In genomic region chr5:132775439-132776076, GRCh38 we compare ENCODE assay signal across 8 cellular contexts. TPM values are rescaled to one million over a fixed set of nuclear protein-coding genes. Genes with fewer than 3 reads are reported as not detected.
DNase-seq lines count a peak whose midpoint lies in the region; ATAC-seq, FAIRE-seq and TF ChIP-seq lines count a peak whose summit lies in the region.

No MANE protein-coding gene starts in this region.

- peak overlapping the region; percentile 81 to 95 for H3K9ac ChIP-seq in K562 (ENCODE audit: insufficient read depth in 1 of 2, low read depth in 2 of 2, low read length in 2 of 2)

- DNase-seq in activated T-cell treated with anti-CD3 and anti-CD28 coated beads, Interleukin-2, amount 50 U/mL, for 72 hours: no peak
- DNase-seq in activated T-cell treated with anti-CD3 and anti-CD28 coated beads, Interleukin-2, amount 50 U/mL, for 1 hour: no peak
- DNase-seq in K562 (ENCODE audit: extremely low read depth in 1 of 4, low spot score in 3 of 4) (no peak), tibial nerve (ENCODE audit: low spot score in 2 of 2) (no peak), frontal cortex (ENCODE audit: low spot score in 2 of 2) (no peak)
- no peak for DNase-seq in stimulated activated naive CD4-positive, alpha-beta T cell (lab: John Stamatoyannopoulos, UW)

- H3K36me3 ChIP-seq in K562 (ENCODE audit: control insufficient read depth, insufficient read depth, low read length) (peaks cover 34% of the 10 kb centered on the region; the same call in 2 of the 3 replicates), tibial nerve (no peaks in the 10 kb centered on the region)

- TF ChIP-seq EP300 in K562 (IDR thresholded peaks at IDR 0.05; ENCODE audit: low read length) (no peak), tibial nerve (IDR thresholded peaks at IDR 0.05) (no peak)

- H3K4me3 ChIP-seq in K562 (peak overlapping the region; percentile 58), tibial nerve (peak overlapping the region in 2 of 4 donors; percentile 74 to 87)

- WGBS in K562 (ENCODE audit: insufficient coverage, low coverage, missing lambda C conversion rate): 6% methylated on average over 8 of the region's 8 CpGs
- 46 to 50% methylated on average over 8 of the region's 8 CpGs for WGBS in tibial nerve, 2 donors

- H3K27me3 ChIP-seq in K562 (ENCODE audit: control insufficient read depth in 2 of 2, insufficient read depth in 2 of 2, low read length in 2 of 2): no peaks in the 10 kb centered on the region
- no peaks in the 10 kb centered on the region for H3K27me3 ChIP-seq in layer of hippocampus (ENCODE audit: control insufficient read depth, insufficient read depth, low read length)
- no peaks in the 10 kb centered on the region for H3K27me3 ChIP-seq in tibial nerve

- intact Hi-C loops in K562 (cut with micrococcal nuclease): loop anchor here (2.0 kb wide), 1 partner anchor 31 kb away; no protein-coding TSS in a partner anchor

- H3K9me3 Mint-ChIP-seq in activated T-cell treated with anti-CD3 and anti-CD28 coated beads, Interleukin-2, amount 50 U/mL, for 72 hours: no peaks in the 10 kb centered on the region

- H3K4me2 ChIP-seq in K562 (ENCODE audit: insufficient read depth, low read length): peak overlapping the region; percentile 88

- no peak; a peak in 1 of 4 replicates for TF ChIP-seq RAD21 in K562 (CRISPR knock-in tag; conservative IDR thresholded peaks at IDR 0.05 in 1 of 2, IDR thresholded peaks at IDR 0.05 in 1 of 2)

- POLR2A ChIA-PET in K562 (lab: Yijun Ruan, JAX): interaction anchor here (0.6 to 2.9 kb wide), 12 partner anchors 8 to 45 kb away, joined by 3 to 10 read pairs (median 4); partner anchors contain the start of gene KIF3A

- TF ChIP-seq CTCF in K562 (IDR thresholded peaks at IDR 0.05 in 2 of 3, conservative IDR thresholded peaks at IDR 0.05 in 1 of 3; ENCODE audit: insufficient read depth in 2 of 3, low read depth in 1 of 3, low read length in 3 of 3) (no peak), tibial nerve (IDR thresholded peaks at IDR 0.05) (no peak)

- H3K27ac Mint-ChIP-seq in activated T-cell treated with anti-CD3 and anti-CD28 coated beads, Interleukin-2, amount 50 U/mL, for 72 hours: no peak overlapping the region

- H3K9me3 ChIP-seq in K562 (replicated peaks; ENCODE audit: control insufficient read depth, insufficient read depth, low read depth, low read length) (no peaks in the 10 kb centered on the region), tibial nerve (no peaks in the 10 kb centered on the region)

- peaks cover 39% of the 10 kb centered on the region for H3K27me3 Mint-ChIP-seq in activated T-cell treated with anti-CD3 and anti-CD28 coated beads, Interleukin-2, amount 50 U/mL, for 72 hours (ENCODE audit: low read depth)

- CTCF ChIA-PET in K562 (lab: Yijun Ruan, JAX; ENCODE audit: low intra/inter-chr PET ratio): no interaction called here

- H3K4me1 Mint-ChIP-seq in activated T-cell treated with anti-CD3 and anti-CD28 coated beads, Interleukin-2, amount 50 U/mL, for 72 hours (ENCODE audit: low read depth): peaks cover 13% of the 10 kb centered on the region

- peaks cover 45 to 54% of the 10 kb centered on the region in 2 experiments for H3K4me1 ChIP-seq in K562 (replicated peaks in 1 of 2; ENCODE audit: control insufficient read depth in 2 of 2, insufficient read depth in 2 of 2, low read length in 2 of 2)
- peaks cover 0 to 68% (median 12%) of the 10 kb centered on the region in 4 donors for H3K4me1 ChIP-seq in tibial nerve

- ATAC-seq in activated T-cell treated with anti-CD3 and anti-CD28 coated beads, Interleukin-2, amount 50 U/mL, for 72 hours (replicated peaks in 1 of 2): no peak
- ATAC-seq in K562 (no peak), GM21360 (IDR thresholded peaks at IDR 0.05; ENCODE audit: unreplicated experiment) (no peak)

- TF ChIP-seq POLR2A in K562 (conservative IDR thresholded peaks at IDR 0.05) (no peak), tibial nerve (IDR thresholded peaks at IDR 0.05) (no peak)

- H3K9me1 ChIP-seq in K562 (ENCODE audit: control insufficient read depth, insufficient read depth, low read length): no peaks in the 10 kb centered on the region

- peaks cover 0 to 2% of the 10 kb centered on the region in 2 donors for H3K36me3 Mint-ChIP-seq in activated T-cell treated with anti-CD3 and anti-CD28 coated beads, Interleukin-2, amount 50 U/mL, for 72 hours (ENCODE audit: insufficient read depth in 2 of 2)

- peak overlapping the region; percentile 58 to 69 for H3K4me3 Mint-ChIP-seq in activated T-cell treated with anti-CD3 and anti-CD28 coated beads, Interleukin-2, amount 50 U/mL, for 72 hours

- FAIRE-seq in K562 (lab: Jason Lieb, UNC): peak; percentile 67
- FAIRE-seq in frontal cortex (lab: Jason Lieb, UNC): no peak

- TSS peak; percentile 62 for BruUV-seq in K562 (replicated peaks; lab: Mats Ljungman, UMichigan)

- H3K27ac ChIP-seq in K562 (ENCODE audit: extremely low read depth, low read depth, low read length) (peak overlapping the region; percentile 79), layer of hippocampus (ENCODE audit: low read depth, low read length) (peak overlapping the region; percentile 97), tibial nerve (peak overlapping the region in 3 of 4 donors; percentile 80 to 88 (median 86))

- no peak overlapping the region for H2AFZ ChIP-seq in K562 (ENCODE audit: low read depth, low read length)

- in situ Hi-C loops in K562 (cut with MboI): no loop called here

- H4K20me1 ChIP-seq in K562 (replicated peaks; ENCODE audit: control insufficient read depth, insufficient read depth, low read length): peaks cover 2% of the 10 kb centered on the region

- peaks cover 78% of the 10 kb centered on the region for H3K79me2 ChIP-seq in K562 (ENCODE audit: control insufficient read depth, insufficient read depth, low read length)

RNA-seq across cellular contexts. Expression of gene SEPTIN8, which starts 1.5 kb away (rescaled TPM):
- 10 to 100 TPM; 24.7 to 26.4 TPM for total RNA-seq in activated T-cell treated with anti-CD3 and anti-CD28 coated beads, Interleukin-2, amount 50 U/mL, for 72 hours
- total RNA-seq in K562 (2011; cell fraction: chromatin; rRNA removed; ENCODE audit: low replicate concordance): 136 and 205 TPM in 2 replicates
- 103 and 109 TPM in 2 replicates for total RNA-seq in K562 (2011; cell fraction: nucleolus; rRNA removed)
- total RNA-seq in K562 (2011; cell fraction: nucleoplasm; rRNA removed): 115 and 139 TPM in 2 replicates
- total RNA-seq in K562 (2014; rRNA removed) (92.0 and 109 TPM in 2 replicates), K562 (2014; rRNA removed; fragmentation: Illumina TruSeq; extraction: Trizol) (68.2 and 79.3 TPM in 2 replicates), K562 (2015; rRNA removed; fragmentation: Illumina TruSeq; extraction: Trizol) (101 TPM in 2 replicates), K562 (2021) (131 and 137 TPM in 2 replicates), tibial nerve (10 to 100 TPM; 38.5 to 48.3 (median 44.2) TPM), frontal cortex (28.1 TPM)
- polyA plus RNA-seq in K562 (2011; rRNA removed) (121 and 149 TPM in 2 replicates), K562 (2014; fragmentation: Illumina TruSeq; extraction: Trizol) (113 and 142 TPM in 2 replicates), K562 (2014; fragmentation: Nextera tagmentation; extraction: Ambion mirVana) (10 to 100 TPM; 19.3 to 21.0 TPM), K562 (2014; rRNA removed) (129 and 143 TPM in 2 replicates)
- polyA plus RNA-seq in K562 (2011; cell fraction: cytosol; rRNA removed): 72.8 and 87.1 TPM in 2 replicates
- polyA plus RNA-seq in K562 (2011; cell fraction: nucleus; rRNA removed): 578 and 627 TPM in 2 replicates
- 143 and 180 TPM in 2 replicates for polyA plus RNA-seq in K562 (2012)
- polyA minus RNA-seq in K562 (2011; rRNA and poly(A)+ RNA removed): 67.6 and 68.1 TPM in 2 replicates
- polyA minus RNA-seq in K562 (2011; cell fraction: cytosol; rRNA and poly(A)+ RNA removed): 32.1 and 40.2 TPM in 2 replicates
- polyA minus RNA-seq in K562 (2011; cell fraction: nucleus; rRNA and poly(A)+ RNA removed): 85.5 and 131 TPM in 2 replicates

RNA-seq across cellular contexts. Expression of gene CCNI2, which starts 28.3 kb away (rescaled TPM):
- 1 to 10 TPM; 3.4 to 4.6 TPM for total RNA-seq in activated T-cell treated with anti-CD3 and anti-CD28 coated beads, Interleukin-2, amount 50 U/mL, for 72 hours
- not detected in 2 replicates for total RNA-seq in K562 (2011; cell fraction: chromatin; rRNA removed; ENCODE audit: low replicate concordance)
- not detected in 2 replicates for total RNA-seq in K562 (2011; cell fraction: nucleolus; rRNA removed)
- 0.23 TPM in 1 of 2 replicates, not detected in the other for total RNA-seq in K562 (2011; cell fraction: nucleoplasm; rRNA removed)
- 0.05 TPM in 1 of 2 replicates, not detected in the other for total RNA-seq in K562 (2014; rRNA removed)
- total RNA-seq in K562 (2014; rRNA removed; fragmentation: Illumina TruSeq; extraction: Trizol): not detected in 2 replicates
- not detected in 2 replicates for total RNA-seq in K562 (2015; rRNA removed; fragmentation: Illumina TruSeq; extraction: Trizol)
- 0.18 TPM in 1 of 2 replicates, not detected in the other for total RNA-seq in K562 (2021)
- polyA plus RNA-seq in K562 (2011; rRNA removed): 0.05 and 0.06 TPM in 2 replicates
- 0.06 and 0.13 TPM in 2 replicates for polyA plus RNA-seq in K562 (2011; cell fraction: cytosol; rRNA removed)
- 0.36 and 1.1 TPM in 2 replicates for polyA plus RNA-seq in K562 (2011; cell fraction: nucleus; rRNA removed)
- polyA plus RNA-seq in K562 (2012): 1.4 and 11.1 TPM in 2 replicates
- polyA plus RNA-seq in K562 (2014; fragmentation: Illumina TruSeq; extraction: Trizol): 0.06 TPM in 1 of 2 replicates, not detected in the other
- 1 to 10 TPM; 1.6 to 1.7 TPM for polyA plus RNA-seq in K562 (2014; fragmentation: Nextera tagmentation; extraction: Ambion mirVana)
- not detected in 2 replicates for polyA plus RNA-seq in K562 (2014; rRNA removed)
- polyA minus RNA-seq in K562 (2011; rRNA and poly(A)+ RNA removed): not detected in 2 replicates
- polyA minus RNA-seq in K562 (2011; cell fraction: cytosol; rRNA and poly(A)+ RNA removed): not detected in 2 replicates
- 0.54 TPM in 1 of 2 replicates, not detected in the other for polyA minus RNA-seq in K562 (2011; cell fraction: nucleus; rRNA and poly(A)+ RNA removed)
- not detected for total RNA-seq in tibial nerve
- 1.6 TPM for total RNA-seq in frontal cortex

RNA-seq across cellular contexts. Expression of gene SOWAHA, which starts 37.5 kb away (rescaled TPM):
- not detected for total RNA-seq in activated T-cell treated with anti-CD3 and anti-CD28 coated beads, Interleukin-2, amount 50 U/mL, for 72 hours
- total RNA-seq in K562 (2011; cell fraction: chromatin; rRNA removed; ENCODE audit: low replicate concordance): not detected in 2 replicates
- not detected in 2 replicates for total RNA-seq in K562 (2011; cell fraction: nucleolus; rRNA removed)
- total RNA-seq in K562 (2011; cell fraction: nucleoplasm; rRNA removed): not detected in 2 replicates
- total RNA-seq in K562 (2014; rRNA removed): not detected in 2 replicates
- total RNA-seq in K562 (2014; rRNA removed; fragmentation: Illumina TruSeq; extraction: Trizol): not detected in 2 replicates
- total RNA-seq in K562 (2015; rRNA removed; fragmentation: Illumina TruSeq; extraction: Trizol): not detected in 2 replicates
- total RNA-seq in K562 (2021): not detected in 2 replicates
- not detected in 2 replicates for polyA plus RNA-seq in K562 (2011; rRNA removed)
- polyA plus RNA-seq in K562 (2011; cell fraction: cytosol; rRNA removed): not detected in 2 replicates
- not detected in 2 replicates for polyA plus RNA-seq in K562 (2011; cell fraction: nucleus; rRNA removed)
- polyA plus RNA-seq in K562 (2012): 0.03 and 0.06 TPM in 2 replicates
- not detected in 2 replicates for polyA plus RNA-seq in K562 (2014; fragmentation: Illumina TruSeq; extraction: Trizol)
- not detected for polyA plus RNA-seq in K562 (2014; fragmentation: Nextera tagmentation; extraction: Ambion mirVana)
- polyA plus RNA-seq in K562 (2014; rRNA removed): not detected in 2 replicates
- polyA minus RNA-seq in K562 (2011; rRNA and poly(A)+ RNA removed): not detected in 2 replicates
- polyA minus RNA-seq in K562 (2011; cell fraction: cytosol; rRNA and poly(A)+ RNA removed): not detected in 2 replicates
- polyA minus RNA-seq in K562 (2011; cell fraction: nucleus; rRNA and poly(A)+ RNA removed): not detected in 2 replicates
- total RNA-seq in tibial nerve: 1 to 10 TPM in 2 of 4 donors, under 1 TPM in 2; 0.44 to 2.9 (median 0.99) TPM
- total RNA-seq in frontal cortex: 4.5 TPM

RNA-seq across cellular contexts. Expression of gene KIF3A, which starts 38.2 kb away (rescaled TPM):
- total RNA-seq in activated T-cell treated with anti-CD3 and anti-CD28 coated beads, Interleukin-2, amount 50 U/mL, for 72 hours: 10 to 100 TPM; 20.0 to 26.9 TPM
- total RNA-seq in K562 (2011; cell fraction: chromatin; rRNA removed; ENCODE audit: low replicate concordance): 4.8 and 16.7 TPM in 2 replicates
- 1.2 and 3.0 TPM in 2 replicates for total RNA-seq in K562 (2011; cell fraction: nucleolus; rRNA removed)
- total RNA-seq in K562 (2011; cell fraction: nucleoplasm; rRNA removed): 2.9 and 6.9 TPM in 2 replicates
- total RNA-seq in K562 (2014; rRNA removed) (2.6 and 4.1 TPM in 2 replicates), K562 (2014; rRNA removed; fragmentation: Illumina TruSeq; extraction: Trizol) (7.2 and 8.3 TPM in 2 replicates), K562 (2015; rRNA removed; fragmentation: Illumina TruSeq; extraction: Trizol) (7.6 and 9.4 TPM in 2 replicates), K562 (2021) (5.1 and 7.1 TPM in 2 replicates), tibial nerve (10 to 100 TPM in 3 of 4 donors, 1 to 10 TPM in 1; 8.4 to 11.6 (median 10.7) TPM), frontal cortex (95.8 TPM)
- polyA plus RNA-seq in K562 (2011; rRNA removed) (3.5 and 5.3 TPM in 2 replicates), K562 (2014; fragmentation: Illumina TruSeq; extraction: Trizol) (4.5 and 6.0 TPM in 2 replicates), K562 (2014; fragmentation: Nextera tagmentation; extraction: Ambion mirVana) (1 to 10 TPM; 1.5 TPM), K562 (2014; rRNA removed) (5.4 and 7.8 TPM in 2 replicates)
- polyA plus RNA-seq in K562 (2011; cell fraction: cytosol; rRNA removed): 0.97 and 1.3 TPM in 2 replicates
- polyA plus RNA-seq in K562 (2011; cell fraction: nucleus; rRNA removed): 2.2 and 2.6 TPM in 2 replicates
- polyA plus RNA-seq in K562 (2012): 1.8 and 3.3 TPM in 2 replicates
- 9.3 and 10.6 TPM in 2 replicates for polyA minus RNA-seq in K562 (2011; rRNA and poly(A)+ RNA removed)
- polyA minus RNA-seq in K562 (2011; cell fraction: cytosol; rRNA and poly(A)+ RNA removed): 1.9 and 4.0 TPM in 2 replicates
- polyA minus RNA-seq in K562 (2011; cell fraction: nucleus; rRNA and poly(A)+ RNA removed): 3.6 and 4.4 TPM in 2 replicates

RNA-seq across cellular contexts. Expression of gene SHROOM1, which starts 54.9 kb away (rescaled TPM):
- total RNA-seq in activated T-cell treated with anti-CD3 and anti-CD28 coated beads, Interleukin-2, amount 50 U/mL, for 72 hours: 1 to 10 TPM; 1.1 to 2.1 TPM
- 39.2 and 105 TPM in 2 replicates for total RNA-seq in K562 (2011; cell fraction: chromatin; rRNA removed; ENCODE audit: low replicate concordance)
- 53.7 and 55.5 TPM in 2 replicates for total RNA-seq in K562 (2011; cell fraction: nucleolus; rRNA removed)
- 27.4 and 41.9 TPM in 2 replicates for total RNA-seq in K562 (2011; cell fraction: nucleoplasm; rRNA removed)
- total RNA-seq in K562 (2014; rRNA removed): 13.0 and 18.6 TPM in 2 replicates
- 5.3 and 6.1 TPM in 2 replicates for total RNA-seq in K562 (2014; rRNA removed; fragmentation: Illumina TruSeq; extraction: Trizol)
- total RNA-seq in K562 (2015; rRNA removed; fragmentation: Illumina TruSeq; extraction: Trizol): 10.9 and 13.3 TPM in 2 replicates
- total RNA-seq in K562 (2021): 25.6 and 26.5 TPM in 2 replicates
- 11.9 and 12.8 TPM in 2 replicates for polyA plus RNA-seq in K562 (2011; rRNA removed)
- polyA plus RNA-seq in K562 (2011; cell fraction: cytosol; rRNA removed): 18.1 and 28.6 TPM in 2 replicates
- 28.4 and 60.2 TPM in 2 replicates for polyA plus RNA-seq in K562 (2011; cell fraction: nucleus; rRNA removed)
- polyA plus RNA-seq in K562 (2012): 19.1 and 22.2 TPM in 2 replicates
- 14.6 and 14.8 TPM in 2 replicates for polyA plus RNA-seq in K562 (2014; fragmentation: Illumina TruSeq; extraction: Trizol)
- polyA plus RNA-seq in K562 (2014; fragmentation: Nextera tagmentation; extraction: Ambion mirVana): under 1 TPM; 0.44 to 0.50 TPM
- 22.3 and 26.0 TPM in 2 replicates for polyA plus RNA-seq in K562 (2014; rRNA removed)
- 3.8 and 7.6 TPM in 2 replicates for polyA minus RNA-seq in K562 (2011; rRNA and poly(A)+ RNA removed)
- polyA minus RNA-seq in K562 (2011; cell fraction: cytosol; rRNA and poly(A)+ RNA removed): 6.1 and 7.0 TPM in 2 replicates
- polyA minus RNA-seq in K562 (2011; cell fraction: nucleus; rRNA and poly(A)+ RNA removed): 11.3 and 12.4 TPM in 2 replicates
- total RNA-seq in tibial nerve: 10 to 100 TPM; 29.1 to 67.5 (median 38.5) TPM
- 0.82 TPM for total RNA-seq in frontal cortex
